In the genomic region with DNA sequence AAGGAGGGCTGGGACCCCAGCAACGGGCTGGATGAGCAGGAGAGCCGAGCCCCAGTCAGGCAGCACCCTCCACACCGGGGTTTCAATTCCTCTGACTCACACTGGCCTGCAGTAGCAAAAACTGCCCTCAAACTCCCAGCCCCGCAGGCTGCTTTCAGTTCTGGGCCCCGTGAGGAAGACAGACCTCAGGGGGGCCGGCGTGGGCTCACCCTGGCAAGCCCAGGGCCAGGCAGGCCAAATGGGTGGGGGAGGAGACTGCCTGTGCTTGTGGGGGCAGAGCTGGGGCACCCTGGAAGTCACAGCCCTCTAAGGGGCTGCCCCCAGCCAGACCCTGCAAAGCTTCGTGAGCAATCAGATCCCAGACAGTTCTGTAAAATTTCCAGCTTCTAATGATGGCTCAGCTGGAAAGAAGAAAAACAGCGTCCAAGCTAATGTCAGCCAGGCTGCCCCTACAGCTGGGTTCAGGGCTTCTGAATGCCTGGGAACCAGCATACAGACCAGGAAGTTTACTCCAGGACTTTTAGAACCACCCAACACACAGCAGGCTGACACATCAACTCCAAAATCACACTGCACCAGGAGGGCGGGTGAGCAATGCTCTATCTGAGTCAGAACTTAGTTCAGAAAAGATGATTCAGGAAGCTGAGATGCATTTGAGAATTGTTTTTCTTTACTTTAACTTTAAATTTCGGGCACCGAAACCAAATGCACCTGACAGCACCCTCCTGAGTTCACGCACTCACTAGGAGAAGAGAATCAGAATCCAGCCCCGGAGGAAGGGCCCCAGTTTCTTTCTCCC, we compare ENCODE assay signal across 9 cellular contexts. TPM values are rescaled to one million over a fixed set of nuclear protein-coding genes. Genes with fewer than 3 reads are reported as not detected.
A peak's percentile ranks its signal among the peaks of the same experiment; 100 is the strongest.
DNase-seq lines count a peak whose midpoint lies in the region; ATAC-seq and TF ChIP-seq lines count a peak whose summit lies in the region.
"Had no signal": no experiment of that assay in that cellular context is flagged by ENCODE, and none has a peak within 500 bp of the region (broad histone marks: within the 10 kb centered on the region; RNA-seq: fewer than 3 reads in every experiment).

No MANE protein-coding gene starts in this region.

- POLR2A ChIA-PET in CD8-positive, alpha-beta memory T cell (lab: Charles Lee), result interaction anchor here (1.3 to 1.8 kb wide), 2 partner anchors 35 to 103 kb away, joined by 5 read pairs; a partner anchor contains a TSS

- no peak overlapping the region for H3K4me3 ChIP-seq in CD8-positive, alpha-beta memory T cell (ENCODE audit: low read length)
- no peak overlapping the region for H3K4me3 ChIP-seq in osteoblast (ENCODE audit: insufficient read depth, low read length)

- peak overlapping the region; percentile 77 to 96 (median 88) for H3K27ac Mint-ChIP-seq in CD8-positive, alpha-beta memory T cell

- H3K4me3 Mint-ChIP-seq in CD8-positive, alpha-beta memory T cell, result peak overlapping the region in 6 of 7 donors; percentile 45 to 82 (median 55)

- no peaks in the 10 kb centered on the region for H3K79me2 ChIP-seq in osteoblast (ENCODE audit: insufficient read depth, low read length)

- H3K36me3 Mint-ChIP-seq in CD8-positive, alpha-beta memory T cell, result peaks cover 3 to 88% (median 12%) of the 10 kb centered on the region in 3 donors

- no peak overlapping the region for H3K27ac ChIP-seq in CD8-positive, alpha-beta memory T cell (ENCODE audit: low read depth, low read length)
- H3K27ac ChIP-seq in osteoblast (ENCODE audit: low read depth, low read length), result peak overlapping the region; percentile 72

- DNase-seq in CD8-positive, alpha-beta memory T cell, result peak in 3 of 5 donors; percentile 17 to 69 (median 27)
- peak; percentile 74 to 77 for DNase-seq in activated T-cell treated with anti-CD3 and anti-CD28 coated beads, Interleukin-2, amount 50 U/mL, for 48 hours
- DNase-seq in osteoblast (ENCODE audit: insufficient read length, low spot score, missing footprints), result peak; percentile 100
- DNase-seq in DMS79 (lab: John Stamatoyannopoulos, UW), result no peak
- no peak for DNase-seq in NCI-H2107 (lab: John Stamatoyannopoulos, UW)
- DNase-seq in NCI-H1694 treated with DMSO at 0.1 percent for 48 hours (lab: John Stamatoyannopoulos, UW), result no peak

- H2AFZ ChIP-seq in osteoblast (ENCODE audit: low read length), result no peak overlapping the region

- peak overlapping the region; percentile 39 for H3K4me2 ChIP-seq in osteoblast (ENCODE audit: insufficient read depth, low read length)

- no peaks in the 10 kb centered on the region for H3K27me3 ChIP-seq in CD8-positive, alpha-beta memory T cell (ENCODE audit: insufficient read depth, low read length, poor library complexity, severe bottlenecking)
- H3K27me3 ChIP-seq in osteoblast (ENCODE audit: insufficient read depth, low read length), result no peaks in the 10 kb centered on the region

- peaks cover 24% of the 10 kb centered on the region for H3K36me3 ChIP-seq in CD8-positive, alpha-beta memory T cell (ENCODE audit: insufficient read depth, low read length)
- peaks cover 53% of the 10 kb centered on the region for H3K36me3 ChIP-seq in osteoblast (ENCODE audit: insufficient read depth, low read length)

- H3K9me3 Mint-ChIP-seq in CD8-positive, alpha-beta memory T cell, result no peaks in the 10 kb centered on the region

- ATAC-seq in GM19351 (IDR thresholded peaks at IDR 0.05; ENCODE audit: unreplicated experiment) (peak; percentile 52), HG03354 (IDR thresholded peaks at IDR 0.05; ENCODE audit: poor library complexity, severe bottlenecking, unreplicated experiment) (peak; percentile 43)

- peaks cover 40 to 70% (median 52%) of the 10 kb centered on the region in 3 donors for H3K4me1 Mint-ChIP-seq in CD8-positive, alpha-beta memory T cell

- H3K27me3 Mint-ChIP-seq in CD8-positive, alpha-beta memory T cell, result no peaks in the 10 kb centered on the region

- peaks cover 16% of the 10 kb centered on the region for H3K4me1 ChIP-seq in CD8-positive, alpha-beta memory T cell (ENCODE audit: insufficient read depth, low read length)
- peaks cover 9% of the 10 kb centered on the region for H3K4me1 ChIP-seq in osteoblast (ENCODE audit: insufficient read depth, low read length)

- no peaks in the 10 kb centered on the region for H3K9me3 ChIP-seq in CD8-positive, alpha-beta memory T cell (ENCODE audit: low read length)
- no peaks in the 10 kb centered on the region for H3K9me3 ChIP-seq in osteoblast (ENCODE audit: low read depth, low read length)

- peaks cover 46% of the 10 kb centered on the region for H4K20me1 ChIP-seq in osteoblast (ENCODE audit: insufficient read depth, low read length)

- no peak for TF ChIP-seq CTCF in osteoblast (IDR thresholded peaks at IDR 0.05; ENCODE audit: extremely low read depth, low read depth, low read length)

- CTCF ChIA-PET in CD8-positive, alpha-beta memory T cell (lab: Charles Lee), result interaction anchor here (1.4 to 1.6 kb wide), 2 partner anchors 14 to 35 kb away, joined by 4 to 6 read pairs; a partner anchor contains a TSS

RNA-seq across cellular contexts. Expression of a gene that starts 34.7 kb away (rescaled TPM):
- total RNA-seq in CD8-positive, alpha-beta memory T cell, result 100 to 1,000 TPM in 1 of 2 experiments, 10 to 100 TPM in 1; 92.5 to 101 TPM
- 95.9 TPM for polyA plus RNA-seq in CD8-positive, alpha-beta memory T cell
- 11.6 and 15.6 TPM in 2 replicates for total RNA-seq in osteoblast

RNA-seq across cellular contexts. Expression of a gene that starts 43.8 kb away (rescaled TPM):
- not detected for total RNA-seq in CD8-positive, alpha-beta memory T cell
- not detected for polyA plus RNA-seq in CD8-positive, alpha-beta memory T cell
- total RNA-seq in osteoblast, result not detected in 2 replicates
- total RNA-seq: liver had no signal
- polyA plus RNA-seq: liver had no signal

Comparison
In these comparisons a context has a peak if more than half of its experiments do, and no peak if none do; other contexts are left out.
1. DNase-seq: peak in CD8-positive, alpha-beta memory T cell (3 of 5), activated T-cell treated with anti-CD3 and anti-CD28 coated beads, Interleukin-2, amount 50 U/mL, for 48 hours (2 of 2) and osteoblast (single experiment); none in DMS79 (single experiment), NCI-H2107 (single experiment) and NCI-H1694 treated with DMSO at 0.1 percent for 48 hours (single experiment).